In the genomic region with DNA sequence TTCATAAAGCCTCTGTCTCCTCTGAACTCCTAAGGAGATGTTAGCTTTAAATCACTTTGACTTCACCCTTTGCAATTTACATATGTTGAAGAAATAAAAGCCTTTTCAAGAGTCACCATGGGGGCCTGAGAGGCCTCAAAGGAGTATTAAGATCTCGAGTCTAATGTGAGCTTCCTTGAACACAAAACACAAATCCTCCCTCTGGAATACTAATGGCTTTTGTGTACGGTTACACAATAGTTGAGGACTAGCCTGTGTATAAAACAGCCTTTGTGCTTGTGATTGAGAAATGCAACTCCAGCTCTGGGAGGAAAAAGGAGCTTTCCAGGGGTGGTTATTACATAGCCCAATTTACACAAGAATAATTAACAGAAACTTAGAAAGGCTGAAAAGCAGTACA, we compare ENCODE assay signal across 26 cellular contexts.
A peak's percentile ranks its signal among the peaks of the same experiment; 100 is the strongest.
DNase-seq lines count a peak whose midpoint lies in the region; ATAC-seq and TF ChIP-seq lines count a peak whose summit lies in the region.
"Had no signal": no experiment of that assay in that cellular context is flagged by ENCODE, and none has a peak within 500 bp of the region (broad histone marks: within the 10 kb centered on the region; RNA-seq: fewer than 3 reads in every experiment).

No MANE protein-coding gene starts in this region.

- no peak overlapping the region for H4K5ac ChIP-seq in IMR-90 (ENCODE audit: low read depth, low read length)

- H3K4me1 ChIP-seq in IMR-90 (ENCODE audit: control insufficient read depth, insufficient read depth, low read length) (no peaks in the 10 kb centered on the region), endodermal cell (ENCODE audit: control insufficient read depth, insufficient read depth, low read length) (no peaks in the 10 kb centered on the region)
- H3K4me1 ChIP-seq: BLaER1 treated with 17β-estradiol and CSF1 and Interleukin-3, amounts not matched to agents 10 nM and 100 nM; breast epithelium; prostate gland; spleen had no signal

- H2AK9ac ChIP-seq in IMR-90 (replicated peaks; ENCODE audit: low read depth, low read length, poor library complexity) = no peak overlapping the region

- H2BK5ac ChIP-seq in IMR-90 (ENCODE audit: low read depth, low read length, poor library complexity, severe bottlenecking) = no peak overlapping the region

- no peak overlapping the region for H3K4me2 ChIP-seq in IMR-90 (ENCODE audit: low read depth, low read length)
- H3K4me2 ChIP-seq: BLaER1 treated with 17β-estradiol and CSF1 and Interleukin-3, amounts not matched to agents 10 nM and 100 nM had no signal

- dilution Hi-C loops in IMR-90 (cut with HindIII; ENCODE audit: low sequenced_read_pairs, unreplicated experiment) = no loop called here

- in situ Hi-C loops in IMR-90 (cut with MboI; ENCODE audit: low sequenced_read_pairs) = no loop called here

- no TSS peak for BruUV-seq in IMR-90 (replicated peaks; lab: Mats Ljungman, UMichigan)

- no peak overlapping the region for H2AFZ ChIP-seq in IMR-90 (replicated peaks; ENCODE audit: low read length, poor library complexity)

- no CpG with 5 or more reads among the region's 2 CpGs for WGBS in IMR-90 (ENCODE audit: extremely low coverage in 2 of 2, insufficient read length in 1 of 2), 2 experiments
- WGBS in endodermal cell (ENCODE audit: insufficient coverage in 1 of 2, insufficient read length in 1 of 2), 2 experiments = 31% methylated on average over 2 of the region's 2 CpGs; no CpG with 5 or more reads in 1 of the 2 experiments

- no peaks in the 10 kb centered on the region for H3K9me3 ChIP-seq in IMR-90 (ENCODE audit: control insufficient read depth, insufficient read depth, low read length)
- peaks cover 5% of the 10 kb centered on the region for H3K9me3 ChIP-seq in endodermal cell (ENCODE audit: control insufficient read depth, low read length)
- H3K9me3 ChIP-seq: BLaER1 treated with 17β-estradiol and CSF1 and Interleukin-3, amounts not matched to agents 10 nM and 100 nM; breast epithelium; prostate gland had no signal

- H4K8ac ChIP-seq in IMR-90 (ENCODE audit: low read depth in 2 of 2, low read length in 2 of 2) = no peak overlapping the region

- no peaks in the 10 kb centered on the region for H3K36me3 Mint-ChIP-seq in endodermal cell (ENCODE audit: low read depth)
- H3K36me3 Mint-ChIP-seq in neural crest cell (ENCODE audit: low read depth) = no peaks in the 10 kb centered on the region
- H3K36me3 Mint-ChIP-seq: activated naive CD8-positive, alpha-beta T cell treated with anti-CD3 and anti-CD28 coated beads, Interleukin-2, amount 10 ng/mL, durations not matched to agents 7 days and 5 days; IgD-negative memory B cell; memory B cell; T-cell had no signal

- no peak overlapping the region for H3K4ac ChIP-seq in IMR-90 (ENCODE audit: low read depth, low read length)

- H3K4me1 Mint-ChIP-seq in endodermal cell (peaks cover 28% of the 10 kb centered on the region), neural crest cell (peaks cover 34% of the 10 kb centered on the region)
- H3K4me1 Mint-ChIP-seq: activated naive CD8-positive, alpha-beta T cell treated with anti-CD3 and anti-CD28 coated beads, Interleukin-2, amount 10 ng/mL, durations not matched to agents 7 days and 5 days; activated T-helper 17 cell treated with anti-CD3 and anti-CD28 coated beads, Interleukin-2, amount 50 U/mL, for 72 hours; memory B cell; natural killer cell; T-cell had no signal

- no peak overlapping the region for H2BK120ac ChIP-seq in IMR-90 (ENCODE audit: low read depth, low read length)

- no peak for TF ChIP-seq POLR2A in IMR-90 (IDR thresholded peaks at IDR 0.05; ENCODE audit: low read depth, low read length)

- no peak overlapping the region for H3K23ac ChIP-seq in IMR-90 (ENCODE audit: low read depth, low read length)

- no peaks in the 10 kb centered on the region for H4K20me1 ChIP-seq in IMR-90 (ENCODE audit: insufficient read depth, low read length)
- H4K20me1 ChIP-seq: BLaER1 treated with 17β-estradiol and CSF1 and Interleukin-3, amounts not matched to agents 10 nM and 100 nM had no signal

- H3K36me3 ChIP-seq in IMR-90 (ENCODE audit: control insufficient read depth, insufficient read depth, low read length) = no peaks in the 10 kb centered on the region
- no peaks in the 10 kb centered on the region for H3K36me3 ChIP-seq in endodermal cell (ENCODE audit: control insufficient read depth, insufficient read depth, low read length)
- H3K36me3 ChIP-seq: BLaER1 treated with 17β-estradiol and CSF1 and Interleukin-3, amounts not matched to agents 10 nM and 100 nM; breast epithelium; prostate gland; spleen had no signal

- no peaks in the 10 kb centered on the region for H3K27me3 Mint-ChIP-seq in endodermal cell (ENCODE audit: insufficient read depth)
- H3K27me3 Mint-ChIP-seq in neural crest cell (ENCODE audit: low read depth) = no peaks in the 10 kb centered on the region
- H3K27me3 Mint-ChIP-seq: activated naive CD8-positive, alpha-beta T cell treated with anti-CD3 and anti-CD28 coated beads, Interleukin-2, amount 10 ng/mL, durations not matched to agents 7 days and 5 days; activated T-helper 17 cell treated with anti-CD3 and anti-CD28 coated beads, Interleukin-2, amount 50 U/mL, for 72 hours; IgD-negative memory B cell; memory B cell; T-cell had no signal

- TF ChIP-seq CTCF in IMR-90 (conservative IDR thresholded peaks at IDR 0.05; ENCODE audit: low read depth, low read length) = no peak
- no peak for TF ChIP-seq CTCF in endodermal cell (conservative IDR thresholded peaks at IDR 0.05)
- TF ChIP-seq CTCF in neural crest cell (conservative IDR thresholded peaks at IDR 0.05) = no peak

- POLR2A ChIA-PET in IMR-90 (lab: Charles Lee; ENCODE audit: unreplicated experiment) = no interaction called here

- H2AK5ac ChIP-seq in IMR-90 (ENCODE audit: low read depth, low read length) = no peak overlapping the region

- H3K9ac ChIP-seq in IMR-90 (ENCODE audit: low read depth, low read length) (no peak overlapping the region), endodermal cell (ENCODE audit: extremely low read depth, low read length, poor library complexity, severe bottlenecking) (no peak overlapping the region)
- H3K9ac ChIP-seq: BLaER1 treated with 17β-estradiol and CSF1 and Interleukin-3, amounts not matched to agents 10 nM and 100 nM had no signal

- TF ChIP-seq RAD21 in IMR-90 (IDR thresholded peaks at IDR 0.05; ENCODE audit: low read length) = no peak

- H3K9me3 Mint-ChIP-seq in endodermal cell = peaks cover 3% of the 10 kb centered on the region
- peaks cover 7% of the 10 kb centered on the region for H3K9me3 Mint-ChIP-seq in neural crest cell

- CTCF ChIA-PET in IMR-90 (lab: Yijun Ruan, JAX) = no interaction called here

- no peak for ATAC-seq in IMR-90 (ENCODE audit: low read depth)
- ATAC-seq: activated T-helper 17 cell treated with anti-CD3 and anti-CD28 coated beads, Interleukin-2, amount 50 U/mL, for 72 hours; natural killer cell; T-cell had no signal

- H3K9me1 ChIP-seq in IMR-90 (ENCODE audit: insufficient read depth, low read length) = no peaks in the 10 kb centered on the region

- H2BK20ac ChIP-seq in IMR-90 (ENCODE audit: low read depth, low read length) = no peak overlapping the region

- no peak overlapping the region for H3K27ac Mint-ChIP-seq in endodermal cell
- H3K27ac Mint-ChIP-seq in neural crest cell (ENCODE audit: unreplicated experiment) = no peak overlapping the region
- H3K27ac Mint-ChIP-seq: activated naive CD8-positive, alpha-beta T cell treated with anti-CD3 and anti-CD28 coated beads, Interleukin-2, amount 10 ng/mL, durations not matched to agents 7 days and 5 days; activated T-helper 17 cell treated with anti-CD3 and anti-CD28 coated beads, Interleukin-2, amount 50 U/mL, for 72 hours; IgD-negative memory B cell; memory B cell; natural killer cell; T-cell had no signal

- DNase-seq in Ammon's horn (ENCODE audit: low spot score) (peak; percentile 17), IMR-90 (no peak), endodermal cell (no peak), neural crest cell (ENCODE audit: low read depth, low spot score) (peak; percentile 2), HT-29 (ENCODE audit: low spot score) (no peak), DMS79 treated with DMSO at 0.1 percent for 48 hours (lab: John Stamatoyannopoulos, UW) (no peak)
- DNase-seq in stimulated activated CD8-positive, alpha-beta memory T cell treated with anti-CD3 and anti-CD28 coated beads, Interleukin-4, amount 100 ng/mL, for 48 hours = no peak
- DNase-seq in activated CD4-positive, alpha-beta T cell treated with anti-CD3 and anti-CD28 coated beads, Interleukin-2, amount 50 U/mL, for 1 hour = no peak
- DNase-seq: activated CD4-positive, alpha-beta T cell treated with anti-CD3 and anti-CD28 coated beads for 48 hours; activated naive CD8-positive, alpha-beta T cell treated with anti-CD3 and anti-CD28 coated beads, Interleukin-2, amount 10 ng/mL, durations not matched to agents 7 days and 5 days; cortex of kidney; EL; natural killer cell; NCI-H1436; NCI-H2171 treated with DMSO at 0.1 percent for 48 hours; NCI-H526 treated with DMSO at 0.1 percent for 48 hours; OCI-M1; SHP77; spleen; T-cell had no signal

- intact Hi-C loops in IMR-90 (cut with micrococcal nuclease) = no loop called here

- H2BK15ac ChIP-seq in IMR-90 (ENCODE audit: low read depth, low read length) = no peak overlapping the region

- H3K27ac ChIP-seq in IMR-90 (ENCODE audit: insufficient read depth, low read length) (no peak overlapping the region), endodermal cell (ENCODE audit: low read depth, low read length) (peak overlapping the region; percentile 94)
- H3K27ac ChIP-seq: BLaER1 treated with 17β-estradiol and CSF1 and Interleukin-3, amounts not matched to agents 10 nM and 100 nM; breast epithelium; prostate gland; spleen had no signal

- no peak overlapping the region for H3K4me3 ChIP-seq in IMR-90 (ENCODE audit: insufficient read depth, low read depth, low read length)
- no peak overlapping the region for H3K4me3 ChIP-seq in endodermal cell (ENCODE audit: low read length)
- H3K4me3 ChIP-seq: BLaER1 treated with 17β-estradiol and CSF1 and Interleukin-3, amounts not matched to agents 10 nM and 100 nM; breast epithelium; prostate gland; spleen had no signal

- H3K4me3 Mint-ChIP-seq in endodermal cell (no peak overlapping the region), neural crest cell (peak overlapping the region; percentile 41)
- H3K4me3 Mint-ChIP-seq: activated naive CD8-positive, alpha-beta T cell treated with anti-CD3 and anti-CD28 coated beads, Interleukin-2, amount 10 ng/mL, durations not matched to agents 7 days and 5 days; activated T-helper 17 cell treated with anti-CD3 and anti-CD28 coated beads, Interleukin-2, amount 50 U/mL, for 72 hours; IgD-negative memory B cell; memory B cell; natural killer cell; T-cell had no signal

- no peak overlapping the region for H4K91ac ChIP-seq in IMR-90 (ENCODE audit: insufficient read depth, low read depth, low read length)

- H3K14ac ChIP-seq in IMR-90 (replicated peaks; ENCODE audit: low read depth, low read length) = no peak overlapping the region

- H3K27me3 ChIP-seq in IMR-90 (ENCODE audit: control insufficient read depth, insufficient read depth, low read length) (no peaks in the 10 kb centered on the region), endodermal cell (ENCODE audit: control insufficient read depth, insufficient read depth, low read length, poor library complexity, severe bottlenecking) (no peaks in the 10 kb centered on the region)
- H3K27me3 ChIP-seq: BLaER1 treated with 17β-estradiol and CSF1 and Interleukin-3, amounts not matched to agents 10 nM and 100 nM; breast epithelium; spleen had no signal

- no peak overlapping the region for H3K18ac ChIP-seq in IMR-90 (ENCODE audit: low read depth, low read length)

- no peak overlapping the region for H3K56ac ChIP-seq in IMR-90 (ENCODE audit: extremely low read depth, insufficient read depth, low read length)

- no peaks in the 10 kb centered on the region for H3K79me1 ChIP-seq in IMR-90 (ENCODE audit: low read depth in 1 of 2, low read length in 2 of 2)

Comparison
In these comparisons a context has a peak if more than half of its experiments do, and no peak if none do; other contexts are left out.
1. DNase-seq: peak in Ammon's horn (single experiment) and neural crest cell (single experiment); none in IMR-90 (single experiment), endodermal cell (single experiment), stimulated activated CD8-positive, alpha-beta memory T cell treated with anti-CD3 and anti-CD28 coated beads, Interleukin-4, amount 100 ng/mL, for 48 hours (single experiment), HT-29 (single experiment), DMS79 treated with DMSO at 0.1 percent for 48 hours (single experiment) and activated CD4-positive, alpha-beta T cell treated with anti-CD3 and anti-CD28 coated beads, Interleukin-2, amount 50 U/mL, for 1 hour (single experiment).